In the genomic region with DNA sequence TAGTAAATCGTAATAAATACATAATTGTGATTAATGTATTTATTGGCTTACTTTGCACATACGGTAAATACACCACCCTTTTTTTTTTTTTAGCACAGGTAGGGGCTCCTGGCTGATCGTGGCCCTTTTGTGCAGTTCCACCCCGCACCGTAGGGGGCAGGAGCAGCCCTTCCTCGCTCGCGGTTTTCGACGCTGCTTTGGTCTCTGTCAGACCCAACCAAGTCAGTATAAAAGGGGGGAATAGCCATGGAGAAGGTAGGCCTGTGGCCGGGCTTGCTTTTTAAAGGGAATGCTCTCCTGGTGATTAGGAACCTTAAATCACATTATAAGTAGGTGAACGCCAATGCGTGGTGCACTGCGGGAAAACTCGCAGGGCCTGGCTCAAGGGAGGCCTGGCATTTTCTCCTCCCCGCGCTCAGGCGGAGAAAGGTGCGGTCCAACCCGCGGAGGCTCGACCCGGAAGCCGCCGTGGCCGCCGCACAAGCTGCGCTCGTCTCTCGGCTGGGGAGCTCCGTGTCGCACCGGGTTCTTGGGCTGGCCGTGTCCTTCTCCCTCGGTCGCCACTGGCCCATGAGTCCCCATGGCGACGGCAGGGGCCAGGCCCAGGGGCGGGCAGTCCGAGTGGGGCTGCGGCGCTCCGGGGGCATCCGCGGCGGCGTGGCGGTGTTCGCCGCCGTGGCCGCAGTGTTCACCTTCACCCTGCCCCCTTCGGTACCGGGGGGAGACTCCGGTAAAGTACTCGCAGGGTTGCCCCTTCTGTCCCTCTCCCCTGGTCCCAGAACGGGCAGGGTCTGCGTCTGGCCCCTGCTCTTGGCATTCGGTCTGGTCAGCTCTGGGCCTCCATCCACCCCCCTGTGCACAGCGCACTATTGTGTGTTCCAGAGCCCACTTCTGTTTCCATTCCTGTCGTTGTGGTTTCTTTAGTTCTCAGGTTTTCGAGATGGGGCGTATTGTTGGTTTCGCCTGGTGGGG, we compare ENCODE assay signal across 8 cellular contexts. TPM values are rescaled to one million over a fixed set of nuclear protein-coding genes. Genes with fewer than 3 reads are reported as not detected.
DNase-seq lines count a peak whose midpoint lies in the region; ATAC-seq and TF ChIP-seq lines count a peak whose summit lies in the region.

A gene (plus strand): TSS at position 454 of the 972 bp plus-strand sequence. CDS start 117 bp downstream, at position 571.

- H3K4me3 ChIP-seq in BE2C (ENCODE audit: low read depth, low read length) (peak within 1 kb of the TSS; percentile 97), choroid plexus epithelial cell (ENCODE audit: low read depth, low read length) (peak within 1 kb of the TSS; percentile 94)

- peak; percentile 84 for DNase-seq in BE2C
- DNase-seq in NCI-H460 (ENCODE audit: extremely low read depth, low read depth), result peak; percentile 89
- peak; percentile 84 to 88 for DNase-seq in activated CD4-positive, alpha-beta T cell treated with anti-CD3 and anti-CD28 coated beads for 24 hours (ENCODE audit: low read depth in 2 of 2)
- peak; percentile 93 for DNase-seq in choroid plexus epithelial cell (ENCODE audit: low read depth)
- peak; percentile 91 for DNase-seq in kidney glomerular epithelial cell (lab: John Stamatoyannopoulos, UW)
- DNase-seq in stimulated activated CD4-positive, alpha-beta T cell treated with anti-CD3 and anti-CD28 coated beads, Interleukin-1b, Interleukin-23, amount 100 ng/mL, for 1 hour (ENCODE audit: low read depth in 2 of 2), result peak; percentile 73 to 90

- H3K36me3 ChIP-seq in BE2C, result no peaks in the 10 kb centered on the region

- TF ChIP-seq CTCF in BE2C (IDR thresholded peaks at IDR 0.05; ENCODE audit: low read depth, low read length) (peak; percentile 89), choroid plexus epithelial cell (conservative IDR thresholded peaks at IDR 0.05; ENCODE audit: low read depth, low read length) (peak; percentile 93)

- peaks cover 20% of the 10 kb centered on the region for H3K27me3 ChIP-seq in BE2C

- H3K4me1 ChIP-seq in BE2C, result no peaks in the 10 kb centered on the region

- H3K9me3 ChIP-seq in BE2C, result no peaks in the 10 kb centered on the region

- peak; percentile 98 for TF ChIP-seq POLR2A in GM19099 (IDR thresholded peaks at IDR 0.05; ENCODE audit: extremely low read depth, insufficient read length, low read depth)

- ATAC-seq in HG03432 (IDR thresholded peaks at IDR 0.05; ENCODE audit: unreplicated experiment), result peak; percentile 94

RNA-seq across cellular contexts. Expression of the gene that starts here (rescaled TPM):
- 10.5 TPM for polyA plus RNA-seq in BE2C (2012; ENCODE audit: insufficient read depth, insufficient read length, low read depth)
- total RNA-seq in NCI-H460 (2014; rRNA removed; shearing (Covaris generic)), result 12.8 and 14.4 TPM in 2 replicates
- 28.9 and 34.1 TPM in 2 replicates for polyA plus RNA-seq in NCI-H460 (2014; cell fraction: nucleus; rRNA removed)

Comparison
In these comparisons a context has a peak if more than half of its experiments do, and no peak if none do; other contexts are left out.
1. Peak in every context shown above with its lines: DNase-seq, ATAC-seq and H3K4me3 ChIP-seq.